Comparison of ENCODE assay signal across 8 cellular contexts in the genomic region with DNA sequence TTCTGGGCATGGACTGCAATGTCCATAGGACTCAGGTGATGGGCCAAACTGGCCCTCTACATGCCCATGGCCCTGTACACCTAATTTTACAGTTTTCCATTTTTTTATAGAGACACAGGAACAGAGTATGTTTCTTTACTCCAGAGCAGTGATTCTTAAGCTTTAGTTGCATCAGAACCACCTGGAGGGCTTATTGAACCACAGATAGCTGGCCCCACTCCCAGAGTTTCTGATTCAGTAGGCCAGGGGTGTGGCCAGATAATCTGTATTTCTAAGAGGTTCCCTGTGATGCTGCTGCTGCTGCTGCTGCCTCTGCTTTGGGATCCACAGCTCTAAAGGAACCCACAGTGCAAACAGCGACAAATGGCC. TPM values are rescaled to one million over a fixed set of nuclear protein-coding genes. Genes with fewer than 3 reads are reported as not detected.
DNase-seq lines count a peak whose midpoint lies in the region; ATAC-seq and TF ChIP-seq lines count a peak whose summit lies in the region.

No MANE protein-coding gene starts in this region.

- H2AFZ ChIP-seq in MM.1S (ENCODE audit: low read length): no peak overlapping the region

- no peaks in the 10 kb centered on the region for H3F3A ChIP-seq in MM.1S (ENCODE audit: insufficient read depth, low read length)

- H3K9me3 Mint-ChIP-seq in activated T-cell treated with anti-CD3 and anti-CD28 coated beads, Interleukin-2, amount 50 U/mL, for 24 hours: no peaks in the 10 kb centered on the region

- no peaks in the 10 kb centered on the region for H3K9me2 ChIP-seq in MM.1S (replicated peaks; ENCODE audit: insufficient read depth, low read length)

- no peak overlapping the region for H3K4me2 ChIP-seq in MM.1S (ENCODE audit: low read depth, low read length)

- intact Hi-C loops in right cardiac atrium (cut with DNase I): no loop called here

- no peaks in the 10 kb centered on the region for H4K20me1 ChIP-seq in MM.1S (ENCODE audit: insufficient read depth, low read length)

- H3K4me1 ChIP-seq in right cardiac atrium (ENCODE audit: control insufficient read depth, insufficient read depth, low read length): peaks cover 20% of the 10 kb centered on the region
- H3K4me1 ChIP-seq in MM.1S (ENCODE audit: low read length): no peaks in the 10 kb centered on the region

- H3K9me3 ChIP-seq in SK-N-MC (ENCODE audit: low read depth, low read length): no peaks in the 10 kb centered on the region
- no peaks in the 10 kb centered on the region for H3K9me3 ChIP-seq in right cardiac atrium (ENCODE audit: control insufficient read depth, low read length)
- H3K9me3 ChIP-seq in MM.1S (replicated peaks; ENCODE audit: insufficient read depth, low read length): no peaks in the 10 kb centered on the region

- H3K4me3 Mint-ChIP-seq in activated T-cell treated with anti-CD3 and anti-CD28 coated beads, Interleukin-2, amount 50 U/mL, for 24 hours: no peak overlapping the region

- H3K4me1 Mint-ChIP-seq in activated T-cell treated with anti-CD3 and anti-CD28 coated beads, Interleukin-2, amount 50 U/mL, for 24 hours (ENCODE audit: low read depth): peaks cover 6% of the 10 kb centered on the region

- H3K9ac ChIP-seq in SK-N-MC (ENCODE audit: insufficient read length) (peak overlapping the region; percentile 30), MM.1S (ENCODE audit: low read length) (no peak overlapping the region)

- H3K27ac Mint-ChIP-seq in activated T-cell treated with anti-CD3 and anti-CD28 coated beads, Interleukin-2, amount 50 U/mL, for 24 hours: no peak overlapping the region

- peaks cover 27% of the 10 kb centered on the region for H3K27me3 Mint-ChIP-seq in activated T-cell treated with anti-CD3 and anti-CD28 coated beads, Interleukin-2, amount 50 U/mL, for 24 hours

- peak overlapping the region; percentile 57 for H3K4me3 ChIP-seq in SK-N-MC
- no peak overlapping the region for H3K4me3 ChIP-seq in right cardiac atrium (ENCODE audit: low read length)
- H3K4me3 ChIP-seq in MM.1S (ENCODE audit: low read length): no peak overlapping the region

- H3K27me3 ChIP-seq in right cardiac atrium (ENCODE audit: control insufficient read depth, insufficient read depth): no peaks in the 10 kb centered on the region
- H3K27me3 ChIP-seq in MM.1S (replicated peaks; ENCODE audit: insufficient read depth, low read length): no peaks in the 10 kb centered on the region

- no peaks in the 10 kb centered on the region for H3K79me2 ChIP-seq in MM.1S (ENCODE audit: low read length)

- 68% methylated on average over 1 of the region's 1 CpG for WGBS in right cardiac atrium

- TF ChIP-seq CTCF in MM.1S (IDR thresholded peaks at IDR 0.05; ENCODE audit: low read length): no peak

- H3K36me3 ChIP-seq in SK-N-MC (ENCODE audit: insufficient read depth, low read length): no peaks in the 10 kb centered on the region
- no peaks in the 10 kb centered on the region for H3K36me3 ChIP-seq in MM.1S (replicated peaks; ENCODE audit: insufficient read depth, low read length)

- ATAC-seq in GM18858 (IDR thresholded peaks at IDR 0.05; ENCODE audit: unreplicated experiment) (peak; percentile 68), HG03521 (IDR thresholded peaks at IDR 0.05; ENCODE audit: unreplicated experiment) (peak; percentile 59), right cardiac atrium (peak in 1 of 2 donors; percentile 11)

- H3K36me3 Mint-ChIP-seq in activated T-cell treated with anti-CD3 and anti-CD28 coated beads, Interleukin-2, amount 50 U/mL, for 24 hours (ENCODE audit: low read depth): no peaks in the 10 kb centered on the region

- peak; percentile 88 for DNase-seq in SK-N-MC (ENCODE audit: low read depth, low spot score)
- peak in 1 of 3 donors; percentile 34 for DNase-seq in right cardiac atrium
- no peak for DNase-seq in MM.1S
- no peak for DNase-seq in activated T-cell treated with anti-CD3 and anti-CD28 coated beads, Interleukin-2, amount 50 U/mL, for 24 hours
- no peak for DNase-seq in HCEC 1CT
- no peak for DNase-seq in activated CD4-positive, alpha-beta T cell treated with anti-CD3 and anti-CD28 coated beads, Interleukin-2, amount 50 U/mL, for 4 hours

- H3K27ac ChIP-seq in SK-N-MC (peak overlapping the region; percentile 96), right cardiac atrium (ENCODE audit: low read length) (peak overlapping the region; percentile 87), MM.1S (ENCODE audit: low read length) (no peak overlapping the region)

RNA-seq across cellular contexts. Expression of gene RBP1, which starts 5.1 kb away (rescaled TPM):
- total RNA-seq in right cardiac atrium: 10 to 100 TPM; 39.3 to 60.9 (median 54.9) TPM
- 65.6 TPM for polyA plus RNA-seq in right cardiac atrium

RNA-seq across cellular contexts. Expression of gene RBP2, which starts 58.1 kb away (rescaled TPM):
- not detected for total RNA-seq in right cardiac atrium
- polyA plus RNA-seq in right cardiac atrium: not detected
